8 cellular contexts compared by ENCODE assay signal in the genomic region with DNA sequence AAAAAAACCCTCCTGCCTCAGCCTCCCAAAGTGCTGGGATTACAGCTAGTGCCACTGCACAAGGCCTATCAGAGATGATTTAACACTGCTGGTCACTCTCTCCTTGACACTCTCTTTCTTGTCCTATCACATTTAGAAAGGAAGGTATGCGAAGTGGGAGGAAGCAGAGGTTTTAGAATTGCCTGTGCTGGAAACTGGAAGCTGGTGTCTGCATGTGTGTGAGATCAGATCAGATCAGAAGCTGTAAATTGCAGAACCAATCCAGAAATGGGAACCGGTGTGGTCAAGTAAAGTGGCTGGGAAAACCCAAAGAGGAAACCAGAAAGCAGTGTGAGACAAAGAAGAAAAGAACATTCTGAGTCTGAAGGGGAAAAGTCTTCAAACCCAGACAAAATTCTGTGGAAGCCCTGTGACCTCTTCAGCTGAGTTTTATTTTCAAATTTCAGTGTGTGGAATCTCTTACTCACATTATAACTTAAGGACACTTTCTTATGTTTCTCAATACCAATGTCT. TPM values are rescaled to one million over a fixed set of nuclear protein-coding genes. Genes with fewer than 3 reads are reported as not detected.
DNase-seq lines count a peak whose midpoint lies in the region; ATAC-seq lines count a peak whose summit lies in the region.

No MANE protein-coding gene starts in this region.

- peak; percentile 83 for ATAC-seq in GM19023 (IDR thresholded peaks at IDR 0.05; ENCODE audit: unreplicated experiment)
- peak; percentile 90 for ATAC-seq in HG02610 (IDR thresholded peaks at IDR 0.05; ENCODE audit: unreplicated experiment)

- DNase-seq in NOMO-1 treated with dmso at 0.1 percent for 144 hours (lab: John Stamatoyannopoulos, UW; ENCODE audit: unreplicated experiment) (peak; percentile 49), mucosa of gallbladder (ENCODE audit: low spot score) (peak; percentile 14), NCI-H2227 (lab: John Stamatoyannopoulos, UW; ENCODE audit: unreplicated experiment) (no peak), ecto neural progenitor cell (ENCODE audit: low spot score) (no peak), NCI-H2081 treated with DMSO at 0.1 percent for 48 hours (lab: John Stamatoyannopoulos, UW) (no peak), NCI-H524 treated with DMSO at 0.1 percent for 48 hours (lab: John Stamatoyannopoulos, UW) (no peak)

RNA-seq across cellular contexts. Expression of gene EFHB, which starts 2.8 kb away (rescaled TPM):
- total RNA-seq in mucosa of gallbladder = 0.75 TPM

RNA-seq across cellular contexts. Expression of gene RAB5A, which starts 15.7 kb away (rescaled TPM):
- total RNA-seq in mucosa of gallbladder = 53.6 TPM

Comparison
In these comparisons a context has a peak if more than half of its experiments do, and no peak if none do; other contexts are left out.
1. DNase-seq: peak in NOMO-1 treated with dmso at 0.1 percent for 144 hours (single experiment) and mucosa of gallbladder (single experiment); none in NCI-H2227 (single experiment), ecto neural progenitor cell (single experiment), NCI-H2081 treated with DMSO at 0.1 percent for 48 hours (single experiment) and NCI-H524 treated with DMSO at 0.1 percent for 48 hours (single experiment).